In the genomic region with DNA sequence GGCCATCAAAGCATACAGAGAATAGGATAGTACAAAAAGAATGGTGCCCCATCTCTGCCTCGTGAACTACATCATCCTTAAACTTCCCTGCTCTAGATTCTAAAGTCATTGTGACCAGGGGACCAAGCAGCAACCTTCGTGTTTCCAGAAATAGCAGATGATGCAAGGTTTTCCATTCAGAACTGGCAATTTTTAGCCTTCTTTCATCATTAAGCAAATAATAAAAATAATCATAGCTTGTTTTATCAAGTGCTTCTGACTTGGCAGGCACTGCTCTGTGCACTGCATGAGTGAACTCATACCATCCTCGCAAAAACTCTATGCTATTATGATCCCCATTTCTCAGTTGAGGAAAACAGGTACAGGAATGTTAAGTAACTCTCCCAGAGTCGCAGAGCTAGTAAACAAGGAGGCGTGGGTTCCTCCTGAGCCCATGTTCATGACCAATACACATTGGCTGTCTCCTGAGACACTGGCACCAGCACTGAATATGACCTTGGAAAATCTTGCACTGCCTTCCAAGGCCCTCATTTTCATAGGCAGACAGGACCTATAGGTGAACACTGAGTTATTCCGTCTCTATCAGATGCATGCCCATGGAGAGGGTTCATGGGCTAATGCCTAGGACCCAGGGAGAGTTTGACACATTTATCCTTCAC, we compare ENCODE assay signal across 26 cellular contexts.
"Had no signal": no experiment of that assay in that cellular context is flagged by ENCODE, and none has a peak within 500 bp of the region (broad histone marks: within the 10 kb centered on the region; RNA-seq: fewer than 3 reads in every experiment).

No MANE protein-coding gene starts in this region.

- H3K36me3 ChIP-seq: adrenal gland, brain microvascular endothelial cell, esophagus muscularis mucosa, right lobe of liver, transverse colon had no signal

- H3K27ac ChIP-seq: adrenal gland, brain microvascular endothelial cell, esophagus muscularis mucosa, foreskin keratinocyte, right lobe of liver, transverse colon had no signal

- H3K4me1 Mint-ChIP-seq: activated CD4-positive, alpha-beta T cell treated with anti-CD3 and anti-CD28 coated beads for 36 hours; naive thymus-derived CD4-positive, alpha-beta T cell; T-cell had no signal

- ATAC-seq: activated CD4-positive, alpha-beta T cell treated with anti-CD3 and anti-CD28 coated beads for 36 hours; activated T-cell treated with anti-CD3 and anti-CD28 coated beads, Interleukin-2, amount 50 U/mL, for 72 hours; foreskin keratinocyte; left lobe of liver; naive thymus-derived CD4-positive, alpha-beta T cell; right lobe of liver; T-cell had no signal

- H3K36me3 Mint-ChIP-seq: activated naive CD8-positive, alpha-beta T cell; mesothelial cell of epicardium; naive thymus-derived CD4-positive, alpha-beta T cell; T-cell had no signal

- H3K4me3 Mint-ChIP-seq: activated CD4-positive, alpha-beta T cell treated with anti-CD3 and anti-CD28 coated beads for 36 hours; activated naive CD8-positive, alpha-beta T cell; activated T-cell treated with anti-CD3 and anti-CD28 coated beads, Interleukin-2, amount 50 U/mL, for 72 hours; mesothelial cell of epicardium; naive thymus-derived CD4-positive, alpha-beta T cell; neural crest cell; T-cell; T-helper 2 cell treated with Interferon-gamma antibody and Interleukin-4, amounts not matched to agents 5 μg/mL and 100 μg/mL, for 36 hours had no signal

- H3K9me3 ChIP-seq: adrenal gland, esophagus muscularis mucosa, right lobe of liver, transverse colon had no signal

- H3K27ac Mint-ChIP-seq: activated CD4-positive, alpha-beta T cell treated with anti-CD3 and anti-CD28 coated beads for 36 hours; activated naive CD8-positive, alpha-beta T cell; activated T-cell treated with anti-CD3 and anti-CD28 coated beads, Interleukin-2, amount 50 U/mL, for 72 hours; mesothelial cell of epicardium; naive thymus-derived CD4-positive, alpha-beta T cell; T-cell; T-helper 2 cell treated with Interferon-gamma antibody and Interleukin-4, amounts not matched to agents 5 μg/mL and 100 μg/mL, for 36 hours had no signal

- DNase-seq: activated CD4-positive, alpha-beta T cell treated with anti-CD3 and anti-CD28 coated beads for 36 hours; activated CD4-positive, CD25-positive, alpha-beta regulatory T cell; activated naive CD4-positive, alpha-beta T cell; activated T-cell treated with anti-CD3 and anti-CD28 coated beads for 4 hours; activated T-cell treated with anti-CD3 and anti-CD28 coated beads, Interleukin-2, amount 50 U/mL, for 72 hours; adrenal gland; aorta; brain microvascular endothelial cell; central memory CD4-positive, alpha-beta T cell; dermis blood vessel endothelial cell; effector CD4-positive, alpha-beta T cell; foreskin keratinocyte; kidney glomerular epithelial cell; naive thymus-derived CD4-positive, alpha-beta T cell; nucleus accumbens; right lobe of liver; stimulated activated CD4-positive, alpha-beta T cell treated with anti-CD3 and anti-CD28 coated beads, Interleukin-2, amount 100 ng/mL, for 48 hours; stimulated activated naive CD4-positive, alpha-beta T cell treated with Interleukin-2 at 50 U/mL for 16 hours; T-cell; transverse colon had no signal

- H3K4me3 ChIP-seq: adrenal gland, esophagus muscularis mucosa, right lobe of liver, transverse colon had no signal

- H3K4me1 ChIP-seq: adrenal gland, esophagus muscularis mucosa, foreskin keratinocyte, right lobe of liver, transverse colon had no signal

- H3K27me3 Mint-ChIP-seq: activated CD4-positive, alpha-beta T cell treated with anti-CD3 and anti-CD28 coated beads for 36 hours; activated naive CD8-positive, alpha-beta T cell; naive thymus-derived CD4-positive, alpha-beta T cell; T-cell had no signal

- H3K9me3 Mint-ChIP-seq: neural crest cell had no signal

- H3K27me3 ChIP-seq: adrenal gland, brain microvascular endothelial cell, esophagus muscularis mucosa, right lobe of liver, transverse colon had no signal
